Comparison of ENCODE assay signal across 1 cellular context in the genomic region with DNA sequence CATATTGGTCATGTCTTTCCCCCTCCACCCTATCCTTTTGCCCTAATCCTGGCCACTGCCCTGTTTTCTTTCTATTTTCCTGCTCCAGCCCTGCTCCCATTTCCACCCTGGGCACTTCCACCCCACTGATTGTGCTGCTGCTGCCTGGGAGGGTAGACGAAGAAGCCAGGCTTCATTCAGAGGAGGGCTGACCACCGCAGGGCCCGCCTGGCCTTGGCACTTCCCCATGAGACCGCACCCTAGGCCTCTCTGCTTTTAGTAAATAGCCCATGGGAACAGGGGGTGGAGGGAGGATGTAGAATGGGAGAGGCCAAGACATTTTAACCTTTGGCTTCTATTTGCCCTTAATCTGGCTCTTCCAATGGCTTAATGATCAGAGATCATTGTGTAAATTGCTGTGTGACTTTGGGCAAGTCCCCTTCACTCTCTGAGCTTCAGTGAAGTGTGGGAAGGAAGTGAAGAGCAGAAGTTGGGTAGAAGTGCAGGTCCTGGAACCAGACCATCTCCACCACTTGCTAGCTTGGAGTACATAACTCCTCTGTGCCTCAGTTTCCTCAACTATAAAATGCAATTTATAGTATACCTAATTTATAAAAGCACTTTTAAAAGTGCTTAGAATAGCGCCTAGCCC.
TF ChIP-seq lines count a peak whose summit lies in the region.

No MANE protein-coding gene starts in this region.

TF ChIP-seq in HepG2, 621 proteins besides CTCF, POLR2A, EP300 and RAD21 (continued from another document):
- TF ChIP-seq RERE (CRISPR knock-in tag; IDR thresholded peaks at IDR 0.05; ENCODE audit: low read depth) (no peak), SETDB1 (CRISPR knock-in tag; IDR thresholded peaks at IDR 0.05; ENCODE audit: borderline replicate concordance) (no peak), ZNF12 (CRISPR knock-in tag; IDR thresholded peaks at IDR 0.05) (no peak), ZNF768 (CRISPR knock-in tag; IDR thresholded peaks at IDR 0.05) (peak; percentile 82), ZNF207 (IDR thresholded peaks at IDR 0.05; ENCODE audit: borderline replicate concordance) (no peak), ZNF83 (CRISPR knock-in tag; IDR thresholded peaks at IDR 0.05; ENCODE audit: borderline replicate concordance) (no peak), ZNF354B (CRISPR knock-in tag; IDR thresholded peaks at IDR 0.05) (no peak), GATAD2A (CRISPR knock-in tag; IDR thresholded peaks at IDR 0.05) (no peak), BRD4 (CRISPR knock-in tag; IDR thresholded peaks at IDR 0.05) (no peak), ZNF687 (CRISPR knock-in tag; IDR thresholded peaks at IDR 0.05) (peak; percentile 45), ZNF672 (CRISPR knock-in tag; IDR thresholded peaks at IDR 0.05) (no peak)
